1 cellular context compared by ENCODE assay signal in the genomic region with DNA sequence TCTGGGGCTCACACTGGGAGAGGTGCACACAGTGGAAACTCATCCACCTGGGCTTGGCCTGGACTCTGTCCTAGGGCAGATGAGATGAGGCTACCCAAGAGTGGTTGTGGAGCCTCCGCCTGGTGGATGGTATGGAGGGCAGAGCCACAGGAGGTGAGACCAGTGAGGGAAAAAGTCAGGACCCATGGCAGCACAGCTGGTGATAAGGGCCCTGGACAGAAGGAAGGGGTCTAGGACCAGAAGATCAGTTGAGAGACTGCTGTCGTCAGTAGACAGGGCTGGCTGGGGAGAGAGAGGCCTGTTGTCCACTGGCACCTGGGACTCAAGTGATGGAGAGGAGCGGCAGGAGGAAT.
TF ChIP-seq lines count a peak whose summit lies in the region.

No MANE protein-coding gene starts in this region.

TF ChIP-seq in HepG2, 621 proteins besides CTCF, POLR2A, EP300 and RAD21:
- peak; percentile 56 for TF ChIP-seq TEAD3 (CRISPR knock-in tag; optimal IDR thresholded peaks at IDR 0.05; ENCODE audit: borderline replicate concordance)
- no peak for TF ChIP-seq ZNF3 (CRISPR knock-in tag; IDR thresholded peaks at IDR 0.05)
- no peak for TF ChIP-seq KDM3A (CRISPR knock-in tag; IDR thresholded peaks at IDR 0.05; ENCODE audit: low read depth)
